ENCODE assay signal across 25 cellular contexts in genomic region chr9:38294130-38294529, GRCh38.
"Had no signal": no experiment of that assay in that cellular context is flagged by ENCODE, and none has a peak within 500 bp of the region (broad histone marks: within the 10 kb centered on the region; RNA-seq: fewer than 3 reads in every experiment).

No MANE protein-coding gene starts in this region.

- H3K4me1 Mint-ChIP-seq: activated CD4-positive, alpha-beta T cell treated with anti-CD3 and anti-CD28 coated beads, Interleukin-2, amount 10 ng/mL, durations not matched to agents 7 days and 5 days; activated naive CD8-positive, alpha-beta T cell treated with anti-CD3 and anti-CD28 coated beads, Interleukin-2, amount 50 U/mL, for 24 hours had no signal

- H3K4me3 ChIP-seq: Peyer's patch, SJCRH30 had no signal

- DNase-seq: activated CD4-positive, alpha-beta memory T cell treated with anti-CD3 and anti-CD28 coated beads for 36 hours; activated CD4-positive, alpha-beta T cell treated with anti-CD3 and anti-CD28 coated beads, Interleukin-2, amount 10 ng/mL, durations not matched to agents 7 days and 5 days; activated CD4-positive, CD25-positive, alpha-beta regulatory T cell; activated CD8-positive, alpha-beta memory T cell treated with anti-CD3 and anti-CD28 coated beads for 24 hours; activated effector memory CD4-positive, alpha-beta T cell treated with anti-CD3 and anti-CD28 coated beads, Interleukin-2, amount 50 U/mL, for 16 hours; activated naive CD4-positive, alpha-beta T cell treated with Interleukin-2 at 50 U/mL for 16 hours; activated naive CD8-positive, alpha-beta T cell treated with anti-CD3 and anti-CD28 coated beads, Interleukin-2, amount 50 U/mL, for 24 hours; activated T-cell treated with anti-CD3 and anti-CD28 coated beads, Interleukin-2, amount 50 U/mL, for 4 hours; amniotic stem cell; caudate nucleus; Kasumi-1; KBM-7; NCI-H146; NCI-H1930; NCI-H345; NCI-H510A treated with DMSO at 0.1 percent for 48 hours; NCI-H69; Peyer's patch; Right ventricle myocardium superior; SJCRH30; SK-N-SH; T-helper 1 cell had no signal

- H3K27ac Mint-ChIP-seq: activated CD4-positive, alpha-beta memory T cell treated with anti-CD3 and anti-CD28 coated beads for 36 hours; activated CD4-positive, alpha-beta T cell treated with anti-CD3 and anti-CD28 coated beads, Interleukin-2, amount 10 ng/mL, durations not matched to agents 7 days and 5 days; activated naive CD4-positive, alpha-beta T cell treated with anti-CD3 and anti-CD28 coated beads, Interleukin-2, amount 50 U/mL, for 72 hours; activated naive CD8-positive, alpha-beta T cell treated with anti-CD3 and anti-CD28 coated beads, Interleukin-2, amount 50 U/mL, for 24 hours had no signal

- H3K4me3 Mint-ChIP-seq: activated CD4-positive, alpha-beta memory T cell treated with anti-CD3 and anti-CD28 coated beads for 36 hours; activated CD4-positive, alpha-beta T cell treated with anti-CD3 and anti-CD28 coated beads, Interleukin-2, amount 10 ng/mL, durations not matched to agents 7 days and 5 days; activated naive CD8-positive, alpha-beta T cell treated with anti-CD3 and anti-CD28 coated beads, Interleukin-2, amount 50 U/mL, for 24 hours; activated T-cell treated with anti-CD3 and anti-CD28 coated beads, Interleukin-2, amount 50 U/mL, for 4 hours had no signal

- ATAC-seq: activated naive CD4-positive, alpha-beta T cell treated with anti-CD3 and anti-CD28 coated beads, Interleukin-2, amount 50 U/mL, for 72 hours; activated naive CD8-positive, alpha-beta T cell treated with anti-CD3 and anti-CD28 coated beads, Interleukin-2, amount 50 U/mL, for 24 hours; activated T-cell treated with anti-CD3 and anti-CD28 coated beads, Interleukin-2, amount 50 U/mL, for 4 hours had no signal

- H3K36me3 Mint-ChIP-seq: activated CD4-positive, alpha-beta memory T cell treated with anti-CD3 and anti-CD28 coated beads for 36 hours; activated naive CD4-positive, alpha-beta T cell treated with anti-CD3 and anti-CD28 coated beads, Interleukin-2, amount 50 U/mL, for 72 hours had no signal

- H3K27me3 ChIP-seq: Peyer's patch, SJCRH30 had no signal

- H3K9me3 Mint-ChIP-seq: activated CD4-positive, alpha-beta memory T cell treated with anti-CD3 and anti-CD28 coated beads for 36 hours; activated CD4-positive, alpha-beta T cell treated with anti-CD3 and anti-CD28 coated beads, Interleukin-2, amount 10 ng/mL, durations not matched to agents 7 days and 5 days; activated naive CD4-positive, alpha-beta T cell treated with anti-CD3 and anti-CD28 coated beads, Interleukin-2, amount 50 U/mL, for 72 hours; activated naive CD8-positive, alpha-beta T cell treated with anti-CD3 and anti-CD28 coated beads, Interleukin-2, amount 50 U/mL, for 24 hours; activated T-cell treated with anti-CD3 and anti-CD28 coated beads, Interleukin-2, amount 50 U/mL, for 4 hours had no signal

- H3K36me3 ChIP-seq: Peyer's patch, SJCRH30 had no signal

- H3K4me1 ChIP-seq: Peyer's patch, SJCRH30 had no signal

- H3K27ac ChIP-seq: Peyer's patch, RWPE1, SJCRH30, VCaP had no signal

- H3K27me3 Mint-ChIP-seq: activated CD4-positive, alpha-beta memory T cell treated with anti-CD3 and anti-CD28 coated beads for 36 hours; activated CD4-positive, alpha-beta T cell treated with anti-CD3 and anti-CD28 coated beads, Interleukin-2, amount 10 ng/mL, durations not matched to agents 7 days and 5 days had no signal

- H3K9me3 ChIP-seq: Peyer's patch, SJCRH30, SK-N-SH had no signal
